8 cellular contexts compared by ENCODE assay signal in the genomic region with DNA sequence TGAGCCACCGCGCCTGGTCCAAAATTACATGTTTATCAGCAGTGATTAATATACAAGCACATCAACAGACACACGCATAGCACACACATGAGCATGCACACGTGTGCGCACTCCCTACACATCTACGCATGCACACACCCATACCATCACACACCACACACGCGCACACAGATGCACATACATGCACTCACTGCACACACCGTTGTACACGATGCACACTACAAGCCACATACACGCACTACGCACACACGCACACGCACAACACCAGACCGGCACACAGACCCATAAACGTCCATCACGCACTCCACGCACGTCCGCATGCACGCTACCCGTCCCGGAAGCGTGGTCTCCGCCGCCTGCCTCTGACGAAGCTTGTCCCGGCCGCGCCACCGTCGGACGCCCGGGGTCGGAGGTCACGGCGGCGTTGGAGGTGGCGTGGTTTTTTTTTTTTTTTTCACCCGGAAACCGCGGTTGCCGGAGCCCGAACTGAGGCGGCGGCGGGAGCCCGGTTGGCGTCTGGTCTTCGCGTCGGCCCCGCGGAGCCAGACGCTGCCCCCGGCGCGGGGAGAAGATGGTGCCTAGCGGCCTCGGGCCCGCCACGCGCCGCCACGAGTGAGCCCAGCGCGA.
A peak's percentile ranks its signal among the peaks of the same experiment; 100 is the strongest.
DNase-seq lines count a peak whose midpoint lies in the region; ATAC-seq and TF ChIP-seq lines count a peak whose summit lies in the region.

A gene with protein sequence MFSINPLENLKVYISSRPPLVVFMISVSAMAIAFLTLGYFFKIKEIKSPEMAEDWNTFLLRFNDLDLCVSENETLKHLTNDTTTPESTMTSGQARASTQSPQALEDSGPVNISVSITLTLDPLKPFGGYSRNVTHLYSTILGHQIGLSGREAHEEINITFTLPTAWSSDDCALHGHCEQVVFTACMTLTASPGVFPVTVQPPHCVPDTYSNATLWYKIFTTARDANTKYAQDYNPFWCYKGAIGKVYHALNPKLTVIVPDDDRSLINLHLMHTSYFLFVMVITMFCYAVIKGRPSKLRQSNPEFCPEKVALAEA (plus strand): TSS at position 457 of the 627 bp plus-strand sequence. CDS start 20,641 bp downstream, outside the sequence.

- peak within 1 kb of the TSS; percentile 96 for H3K4me3 Mint-ChIP-seq in activated naive CD4-positive, alpha-beta T cell treated with anti-CD3 and anti-CD28 coated beads, Interleukin-2, amount 50 U/mL, for 24 hours

- peak within 1 kb of the TSS; percentile 84 for H3K27ac ChIP-seq in HEK293 (ENCODE audit: extremely low read depth, low read depth, low read length)

- peak within 1 kb of the TSS; percentile 96 for H3K27ac Mint-ChIP-seq in activated naive CD4-positive, alpha-beta T cell treated with anti-CD3 and anti-CD28 coated beads, Interleukin-2, amount 50 U/mL, for 24 hours

- H3K4me3 ChIP-seq in HEK293 (ENCODE audit: low read depth, low read length) = peak within 1 kb of the TSS; percentile 83

- peak; percentile 34; the same call in 1 of the 2 replicates for TF ChIP-seq CTCF in HEK293 (tag by site-specific recombination; IDR thresholded peaks at IDR 0.05)

- CTCF ChIA-PET in HEK293 (lab: Yijun Ruan, JAX) = no interaction called here

- no peaks in the 10 kb centered on the region for H3K9me3 ChIP-seq in HEK293 (ENCODE audit: control insufficient read depth, insufficient read depth, low read depth, low read length)

- peaks cover 25% of the 10 kb centered on the region for H3K4me1 Mint-ChIP-seq in activated naive CD4-positive, alpha-beta T cell treated with anti-CD3 and anti-CD28 coated beads, Interleukin-2, amount 50 U/mL, for 24 hours

- no peaks in the 10 kb centered on the region for H3K9me3 Mint-ChIP-seq in activated naive CD4-positive, alpha-beta T cell treated with anti-CD3 and anti-CD28 coated beads, Interleukin-2, amount 50 U/mL, for 24 hours

- peak; percentile 44 for DNase-seq in GM04503 (ENCODE audit: low read depth)
- peak; percentile 90 for DNase-seq in MV-4-11 (lab: John Stamatoyannopoulos, UW)
- peak; percentile 80 for DNase-seq in germinal center (ENCODE audit: low spot score)
- peak; percentile 9 to 92 (median 80) for DNase-seq in nucleus accumbens (lab: John Stamatoyannopoulos, UW)
- peak; percentile 89 for DNase-seq in superior temporal gyrus (ENCODE audit: extremely low spot score)

- peak; percentile 86 for ATAC-seq in SK-N-SH treated with all-trans-retinoic acid at 6 μM for 48 hours

- H3K4me1 ChIP-seq in HEK293 (ENCODE audit: control insufficient read depth, insufficient read depth, low read length) = peaks cover 2% of the 10 kb centered on the region; the same call in 1 of the 2 replicates

- no peaks in the 10 kb centered on the region for H3K27me3 Mint-ChIP-seq in activated naive CD4-positive, alpha-beta T cell treated with anti-CD3 and anti-CD28 coated beads, Interleukin-2, amount 50 U/mL, for 24 hours

- POLR2A ChIA-PET in HEK293 (lab: Yijun Ruan, JAX) = interaction anchor here (0.7 to 2.4 kb wide), 7 partner anchors 9 to 381 kb away, joined by 3 to 10 read pairs (median 4); a partner anchor contains a TSS

- H3K36me3 ChIP-seq in HEK293 (ENCODE audit: control insufficient read depth in 2 of 2, insufficient read depth in 1 of 2, low read length in 2 of 2) = peaks cover 0 to 5% of the 10 kb centered on the region in 2 experiments; a peak in 1 of 3 replicates

- peaks cover 7% of the 10 kb centered on the region for H3K36me3 Mint-ChIP-seq in activated naive CD4-positive, alpha-beta T cell treated with anti-CD3 and anti-CD28 coated beads, Interleukin-2, amount 50 U/mL, for 24 hours

TF ChIP-seq in HEK293, 187 proteins besides CTCF, POLR2A, EP300 and RAD21 (continues in another document):
- no peak for TF ChIP-seq ZNF571 (tag by site-specific recombination; IDR thresholded peaks at IDR 0.05)
- peak; percentile 92 for TF ChIP-seq ZBTB7A (tag by site-specific recombination; IDR thresholded peaks at IDR 0.05; ENCODE audit: low read depth)
- no peak for TF ChIP-seq ZNF426 (tag by site-specific recombination; IDR thresholded peaks at IDR 0.05)
- TF ChIP-seq, protein P1, sequence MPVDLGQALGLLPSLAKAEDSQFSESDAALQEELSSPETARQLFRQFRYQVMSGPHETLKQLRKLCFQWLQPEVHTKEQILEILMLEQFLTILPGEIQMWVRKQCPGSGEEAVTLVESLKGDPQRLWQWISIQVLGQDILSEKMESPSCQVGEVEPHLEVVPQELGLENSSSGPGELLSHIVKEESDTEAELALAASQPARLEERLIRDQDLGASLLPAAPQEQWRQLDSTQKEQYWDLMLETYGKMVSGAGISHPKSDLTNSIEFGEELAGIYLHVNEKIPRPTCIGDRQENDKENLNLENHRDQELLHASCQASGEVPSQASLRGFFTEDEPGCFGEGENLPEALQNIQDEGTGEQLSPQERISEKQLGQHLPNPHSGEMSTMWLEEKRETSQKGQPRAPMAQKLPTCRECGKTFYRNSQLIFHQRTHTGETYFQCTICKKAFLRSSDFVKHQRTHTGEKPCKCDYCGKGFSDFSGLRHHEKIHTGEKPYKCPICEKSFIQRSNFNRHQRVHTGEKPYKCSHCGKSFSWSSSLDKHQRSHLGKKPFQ (tag by site-specific recombination; IDR thresholded peaks at IDR 0.05) = peak; percentile 98
- TF ChIP-seq ZNF768 (tag by site-specific recombination; IDR thresholded peaks at IDR 0.05) = no peak; the same call in 1 of the 2 replicates
- TF ChIP-seq MEIS1 (CRISPR knock-in tag; IDR thresholded peaks at IDR 0.05; ENCODE audit: borderline replicate concordance) = no peak
- TF ChIP-seq, protein P2, sequence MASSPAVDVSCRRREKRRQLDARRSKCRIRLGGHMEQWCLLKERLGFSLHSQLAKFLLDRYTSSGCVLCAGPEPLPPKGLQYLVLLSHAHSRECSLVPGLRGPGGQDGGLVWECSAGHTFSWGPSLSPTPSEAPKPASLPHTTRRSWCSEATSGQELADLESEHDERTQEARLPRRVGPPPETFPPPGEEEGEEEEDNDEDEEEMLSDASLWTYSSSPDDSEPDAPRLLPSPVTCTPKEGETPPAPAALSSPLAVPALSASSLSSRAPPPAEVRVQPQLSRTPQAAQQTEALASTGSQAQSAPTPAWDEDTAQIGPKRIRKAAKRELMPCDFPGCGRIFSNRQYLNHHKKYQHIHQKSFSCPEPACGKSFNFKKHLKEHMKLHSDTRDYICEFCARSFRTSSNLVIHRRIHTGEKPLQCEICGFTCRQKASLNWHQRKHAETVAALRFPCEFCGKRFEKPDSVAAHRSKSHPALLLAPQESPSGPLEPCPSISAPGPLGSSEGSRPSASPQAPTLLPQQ (tag by site-specific recombination; IDR thresholded peaks at IDR 0.05) = peak; percentile 84
- peak; percentile 37; the same call in 1 of the 2 replicates for TF ChIP-seq ZIC2 (tag by site-specific recombination; IDR thresholded peaks at IDR 0.05)

TF ChIP-seq in SK-N-SH treated with all-trans-retinoic acid at 6 μM for 48 hours, 23 proteins besides CTCF, POLR2A, EP300 and RAD21 (continues in another document):
- TF ChIP-seq, protein P3, sequence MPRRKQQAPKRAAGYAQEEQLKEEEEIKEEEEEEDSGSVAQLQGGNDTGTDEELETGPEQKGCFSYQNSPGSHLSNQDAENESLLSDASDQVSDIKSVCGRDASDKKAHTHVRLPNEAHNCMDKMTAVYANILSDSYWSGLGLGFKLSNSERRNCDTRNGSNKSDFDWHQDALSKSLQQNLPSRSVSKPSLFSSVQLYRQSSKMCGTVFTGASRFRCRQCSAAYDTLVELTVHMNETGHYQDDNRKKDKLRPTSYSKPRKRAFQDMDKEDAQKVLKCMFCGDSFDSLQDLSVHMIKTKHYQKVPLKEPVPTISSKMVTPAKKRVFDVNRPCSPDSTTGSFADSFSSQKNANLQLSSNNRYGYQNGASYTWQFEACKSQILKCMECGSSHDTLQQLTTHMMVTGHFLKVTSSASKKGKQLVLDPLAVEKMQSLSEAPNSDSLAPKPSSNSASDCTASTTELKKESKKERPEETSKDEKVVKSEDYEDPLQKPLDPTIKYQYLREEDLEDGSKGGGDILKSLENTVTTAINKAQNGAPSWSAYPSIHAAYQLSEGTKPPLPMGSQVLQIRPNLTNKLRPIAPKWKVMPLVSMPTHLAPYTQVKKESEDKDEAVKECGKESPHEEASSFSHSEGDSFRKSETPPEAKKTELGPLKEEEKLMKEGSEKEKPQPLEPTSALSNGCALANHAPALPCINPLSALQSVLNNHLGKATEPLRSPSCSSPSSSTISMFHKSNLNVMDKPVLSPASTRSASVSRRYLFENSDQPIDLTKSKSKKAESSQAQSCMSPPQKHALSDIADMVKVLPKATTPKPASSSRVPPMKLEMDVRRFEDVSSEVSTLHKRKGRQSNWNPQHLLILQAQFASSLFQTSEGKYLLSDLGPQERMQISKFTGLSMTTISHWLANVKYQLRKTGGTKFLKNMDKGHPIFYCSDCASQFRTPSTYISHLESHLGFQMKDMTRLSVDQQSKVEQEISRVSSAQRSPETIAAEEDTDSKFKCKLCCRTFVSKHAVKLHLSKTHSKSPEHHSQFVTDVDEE (CRISPR knock-in tag; IDR thresholded peaks at IDR 0.05) = peak; percentile 60; the same call in 1 of the 2 replicates
- TF ChIP-seq ZNF70 (CRISPR knock-in tag; IDR thresholded peaks at IDR 0.05) (no peak), ZNF565 (CRISPR knock-in tag; conservative IDR thresholded peaks at IDR 0.05; ENCODE audit: low read depth) (no peak), ZFP3 (CRISPR knock-in tag; IDR thresholded peaks at IDR 0.05) (peak; percentile 36; the same call in 1 of the 2 replicates), GLIS3 (CRISPR knock-in tag; IDR thresholded peaks at IDR 0.05) (no peak), CSDC2 (CRISPR knock-in tag; IDR thresholded peaks at IDR 0.05) (no peak), ZFP30 (CRISPR knock-in tag; IDR thresholded peaks at IDR 0.05) (no peak), SNAI2 (CRISPR knock-in tag; IDR thresholded peaks at IDR 0.05) (no peak), ESRRG (CRISPR knock-in tag; IDR thresholded peaks at IDR 0.05) (no peak), ISL1 (CRISPR knock-in tag; IDR thresholded peaks at IDR 0.05) (no peak), BACH2 (CRISPR knock-in tag; IDR thresholded peaks at IDR 0.05; ENCODE audit: borderline replicate concordance) (no peak), ZNF8 (CRISPR knock-in tag; IDR thresholded peaks at IDR 0.05) (no peak), TOX (CRISPR knock-in tag; IDR thresholded peaks at IDR 0.05; ENCODE audit: borderline replicate concordance) (no peak)
- TF ChIP-seq, protein P4, sequence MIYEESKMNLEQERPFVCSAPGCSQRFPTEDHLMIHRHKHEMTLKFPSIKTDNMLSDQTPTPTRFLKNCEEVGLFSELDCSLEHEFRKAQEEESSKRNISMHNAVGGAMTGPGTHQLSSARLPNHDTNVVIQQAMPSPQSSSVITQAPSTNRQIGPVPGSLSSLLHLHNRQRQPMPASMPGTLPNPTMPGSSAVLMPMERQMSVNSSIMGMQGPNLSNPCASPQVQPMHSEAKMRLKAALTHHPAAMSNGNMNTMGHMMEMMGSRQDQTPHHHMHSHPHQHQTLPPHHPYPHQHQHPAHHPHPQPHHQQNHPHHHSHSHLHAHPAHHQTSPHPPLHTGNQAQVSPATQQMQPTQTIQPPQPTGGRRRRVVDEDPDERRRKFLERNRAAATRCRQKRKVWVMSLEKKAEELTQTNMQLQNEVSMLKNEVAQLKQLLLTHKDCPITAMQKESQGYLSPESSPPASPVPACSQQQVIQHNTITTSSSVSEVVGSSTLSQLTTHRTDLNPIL (CRISPR knock-in tag; IDR thresholded peaks at IDR 0.05; ENCODE audit: low read depth) = no peak

Comparison
In these comparisons a context has a peak if more than half of its experiments do, and no peak if none do; other contexts are left out.
1. Peak in every context shown above with its lines: DNase-seq, ATAC-seq, H3K4me3 ChIP-seq and H3K27ac ChIP-seq.